ENCODE assay signal across 7 cellular contexts in the genomic region with DNA sequence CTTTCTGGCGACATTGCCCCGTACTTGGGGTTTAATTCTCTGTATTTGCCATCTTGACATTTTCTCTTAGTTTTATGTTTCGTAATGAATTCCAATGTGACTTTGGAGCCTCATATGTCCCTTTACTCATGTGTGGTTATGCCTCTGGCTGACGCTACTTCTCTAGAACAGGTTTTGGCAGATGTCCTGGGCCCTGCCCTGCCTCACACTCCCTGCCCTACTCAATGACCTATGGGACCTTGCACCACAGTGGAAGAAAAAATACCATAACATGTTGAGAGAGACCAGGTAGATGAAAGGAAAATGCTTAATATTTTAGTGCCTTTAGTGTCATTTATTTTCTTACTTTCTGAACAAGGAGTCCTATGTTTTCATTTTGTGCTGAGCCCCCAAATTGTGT.
"Had no signal": no experiment of that assay in that cellular context is flagged by ENCODE, and none has a peak within 500 bp of the region (broad histone marks: within the 10 kb centered on the region; RNA-seq: fewer than 3 reads in every experiment).

No MANE protein-coding gene starts in this region.

- H3K4me3 ChIP-seq: GM23248, HAP-1 had no signal

- ATAC-seq: HCT116 had no signal

- H3K9me3 ChIP-seq: HAP-1 had no signal

- H2AFZ ChIP-seq: GM23248 had no signal

- FAIRE-seq: HTR-8/SVneo had no signal

- H3K36me3 ChIP-seq: HAP-1 had no signal

- DNase-seq: GM23248, GOT3, H7, HFFc6 had no signal

- H3K9ac ChIP-seq: GM23248 had no signal

- H3K27ac ChIP-seq: GM23248 had no signal

- H3K4me1 ChIP-seq: HAP-1 had no signal
